In genomic region chr16:30652718-30653117, GRCh38 we compare ENCODE assay signal across 1 cellular context.
TF ChIP-seq lines count a peak whose summit lies in the region.

No MANE protein-coding gene starts in this region.

TF ChIP-seq in WTC11, 78 proteins besides CTCF, POLR2A, EP300 and RAD21 (continued from another document):
- no peak for TF ChIP-seq CBFB (CRISPR knock-in tag; IDR thresholded peaks at IDR 0.05; ENCODE audit: low read depth)
- TF ChIP-seq ELF4 (CRISPR knock-in tag; IDR thresholded peaks at IDR 0.05; ENCODE audit: low read depth) = no peak
- TF ChIP-seq CDX4 (CRISPR knock-in tag; IDR thresholded peaks at IDR 0.05; ENCODE audit: borderline replicate concordance) = no peak
- TF ChIP-seq ZNF263 (CRISPR knock-in tag; IDR thresholded peaks at IDR 0.05; ENCODE audit: low read depth) = no peak
- TF ChIP-seq FOXK1 (CRISPR knock-in tag; IDR thresholded peaks at IDR 0.05) = no peak
- TF ChIP-seq GRHL2 (CRISPR knock-in tag; IDR thresholded peaks at IDR 0.05; ENCODE audit: insufficient replicate concordance, severe bottlenecking) = no peak
- no peak for TF ChIP-seq ZNF232 (CRISPR knock-in tag; IDR thresholded peaks at IDR 0.05)
- no peak for TF ChIP-seq USF2 (CRISPR knock-in tag; IDR thresholded peaks at IDR 0.05)
